ENCODE assay signal across 14 cellular contexts in genomic region chr16:65704866-65705265, GRCh38.
DNase-seq lines count a peak whose midpoint lies in the region; ATAC-seq, FAIRE-seq and TF ChIP-seq lines count a peak whose summit lies in the region.
"Had no signal": no experiment of that assay in that cellular context is flagged by ENCODE, and none has a peak within 500 bp of the region (broad histone marks: within the 10 kb centered on the region; RNA-seq: fewer than 3 reads in every experiment).

No MANE protein-coding gene starts in this region.

- H4K20me1 ChIP-seq in KMS-11 (ENCODE audit: insufficient read depth): no peaks in the 10 kb centered on the region
- H4K20me1 ChIP-seq in K562 (replicated peaks; ENCODE audit: control insufficient read depth, insufficient read depth, low read length): no peaks in the 10 kb centered on the region

- no peak for TF ChIP-seq POLR2A in K562 (conservative IDR thresholded peaks at IDR 0.05)
- no peak for TF ChIP-seq POLR2A in right lobe of liver (IDR thresholded peaks at IDR 0.05)

- ATAC-seq in K562 (peak; percentile 56; the same call in 1 of the 3 replicates), right lobe of liver (peak in 3 of 4 donors; percentile 33 to 40 (median 40)), GM19324 (IDR thresholded peaks at IDR 0.05; ENCODE audit: low FRiP score, unreplicated experiment) (no peak)
- ATAC-seq: right cardiac atrium had no signal

- no peaks in the 10 kb centered on the region for H3K27me3 ChIP-seq in KMS-11 (ENCODE audit: insufficient read depth, low read depth)
- no peaks in the 10 kb centered on the region for H3K27me3 ChIP-seq in K562 (ENCODE audit: control insufficient read depth in 2 of 2, insufficient read depth in 2 of 2, low read length in 2 of 2)
- H3K27me3 ChIP-seq in right lobe of liver: no peaks in the 10 kb centered on the region

- in situ Hi-C loops in K562 (cut with MboI): no loop called here

- H3K27ac ChIP-seq in KMS-11: no peak overlapping the region
- no peak overlapping the region for H3K27ac ChIP-seq in K562 (ENCODE audit: extremely low read depth, low read depth, low read length)
- no peak overlapping the region for H3K27ac ChIP-seq in right lobe of liver
- H3K27ac ChIP-seq: thoracic aorta had no signal

- no peaks in the 10 kb centered on the region for H3K9me3 ChIP-seq in K562 (replicated peaks; ENCODE audit: control insufficient read depth, insufficient read depth, low read depth, low read length)
- no peaks in the 10 kb centered on the region for H3K9me3 ChIP-seq in right lobe of liver
- H3K9me3 ChIP-seq: thoracic aorta had no signal

- peak; percentile 46 for FAIRE-seq in K562 (lab: Jason Lieb, UNC)

- CTCF ChIA-PET in K562 (lab: Yijun Ruan, JAX; ENCODE audit: low intra/inter-chr PET ratio): no interaction called here

- H2AFZ ChIP-seq in KMS-11 (ENCODE audit: low read depth) (no peak overlapping the region), K562 (ENCODE audit: low read depth, low read length) (no peak overlapping the region)

- POLR2A ChIA-PET in K562 (lab: Yijun Ruan, JAX): no interaction called here

- no peak overlapping the region for H3K9ac ChIP-seq in KMS-11
- H3K9ac ChIP-seq in K562 (ENCODE audit: insufficient read depth in 1 of 2, low read depth in 2 of 2, low read length in 2 of 2): no peak overlapping the region

- TF ChIP-seq CTCF in KMS-11 (conservative IDR thresholded peaks at IDR 0.05; ENCODE audit: low read depth, low read length) (0 out of 2 replicates have a peak, but pooled peaks have one; percentile 30), K562 (IDR thresholded peaks at IDR 0.05 in 2 of 3, conservative IDR thresholded peaks at IDR 0.05 in 1 of 3; ENCODE audit: insufficient read depth in 2 of 3, low read depth in 1 of 3, low read length in 3 of 3) (peak; percentile 12 to 38 (median 29); a peak in 2 of 6 replicates), right lobe of liver (IDR thresholded peaks at IDR 0.05) (peak; percentile 22 to 49 (median 34))

- DNase-seq in DMS 273 (lab: John Stamatoyannopoulos, UW; ENCODE audit: unreplicated experiment): peak; percentile 2
- no peak for DNase-seq in DMS 273 treated with DMSO at 0.1 percent for 48 hours (lab: John Stamatoyannopoulos, UW)
- DNase-seq in K562 (ENCODE audit: extremely low read depth in 1 of 4, low spot score in 3 of 4): peak in 1 of 4 experiments; percentile 8
- no peak for DNase-seq in right lobe of liver
- DNase-seq in NCI-H1105 (lab: John Stamatoyannopoulos, UW): no peak
- DNase-seq in activated CD4-positive, alpha-beta T cell treated with anti-CD3 and anti-CD28 coated beads for 48 hours: no peak
- DNase-seq: 8988T, hypothalamus, midbrain, NCI-H2107, right cardiac atrium had no signal

- H3K4me1 ChIP-seq in KMS-11 (ENCODE audit: low read depth, poor library complexity, severe bottlenecking): no peaks in the 10 kb centered on the region
- H3K4me1 ChIP-seq in K562 (replicated peaks in 1 of 2; ENCODE audit: control insufficient read depth in 2 of 2, insufficient read depth in 2 of 2, low read length in 2 of 2): no peaks in the 10 kb centered on the region
- no peaks in the 10 kb centered on the region for H3K4me1 ChIP-seq in right lobe of liver

- H3K4me3 ChIP-seq in KMS-11 (IDR thresholded peaks at IDR 0.05; ENCODE audit: insufficient read depth, low read depth, low read length) (no peak overlapping the region), K562 (no peak overlapping the region), right lobe of liver (no peak overlapping the region)
- H3K4me3 ChIP-seq: thoracic aorta had no signal

- no peaks in the 10 kb centered on the region for H3K9me1 ChIP-seq in K562 (ENCODE audit: control insufficient read depth, insufficient read depth, low read length)

- no peak for TF ChIP-seq EP300 in K562 (IDR thresholded peaks at IDR 0.05; ENCODE audit: low read length)

- H3K36me3 ChIP-seq in KMS-11 (ENCODE audit: insufficient read depth): no peaks in the 10 kb centered on the region
- no peaks in the 10 kb centered on the region for H3K36me3 ChIP-seq in K562 (ENCODE audit: control insufficient read depth, insufficient read depth, low read length)
- H3K36me3 ChIP-seq in right lobe of liver: no peaks in the 10 kb centered on the region
- H3K36me3 ChIP-seq: thoracic aorta had no signal

- no peak overlapping the region for H3K4me2 ChIP-seq in KMS-11
- no peak overlapping the region for H3K4me2 ChIP-seq in K562 (ENCODE audit: insufficient read depth, low read length)

- no peaks in the 10 kb centered on the region for H3K79me2 ChIP-seq in KMS-11 (ENCODE audit: insufficient read depth, low read depth)
- no peaks in the 10 kb centered on the region for H3K79me2 ChIP-seq in K562 (ENCODE audit: control insufficient read depth, insufficient read depth, low read length)

- TF ChIP-seq RAD21 in K562 (CRISPR knock-in tag; conservative IDR thresholded peaks at IDR 0.05 in 1 of 2, IDR thresholded peaks at IDR 0.05 in 1 of 2): peak in 1 of 2 experiments; percentile 44; a peak in 2 of 4 replicates

- BruUV-seq in K562 (replicated peaks; lab: Mats Ljungman, UMichigan): no TSS peak

- intact Hi-C loops in K562 (cut with micrococcal nuclease) (no loop called here), right lobe of liver (cut with DNase I) (no loop called here)

TF ChIP-seq in K562, 482 proteins besides CTCF, POLR2A, EP300 and RAD21:
- TF ChIP-seq XRCC4 (IDR thresholded peaks at IDR 0.05; ENCODE audit: extremely low read depth, insufficient read depth, insufficient read length) (no peak), E4F1 (CRISPR knock-in tag; IDR thresholded peaks at IDR 0.05; ENCODE audit: borderline replicate concordance) (no peak), PBX2 (CRISPR knock-in tag; IDR thresholded peaks at IDR 0.05; ENCODE audit: low read depth) (no peak), PBX2 (tag; conservative IDR thresholded peaks at IDR 0.05; ENCODE audit: low read depth) (no peak), ZC3H11A (IDR thresholded peaks at IDR 0.05; ENCODE audit: low read depth, low read length) (no peak), NR0B1 (IDR thresholded peaks at IDR 0.05; ENCODE audit: partially characterized antibody) (no peak), ZNF584 (CRISPR knock-in tag; IDR thresholded peaks at IDR 0.05; ENCODE audit: low read depth) (no peak), SMARCE1 (IDR thresholded peaks at IDR 0.05) (no peak), KAT8 (IDR thresholded peaks at IDR 0.05; ENCODE audit: low read depth) (no peak), ZNF197 (CRISPR knock-in tag; IDR thresholded peaks at IDR 0.05; ENCODE audit: low read depth) (no peak), MAFF (IDR thresholded peaks at IDR 0.05; ENCODE audit: low read length) (no peak)
TF ChIP-seq in K562: peak in this region for 0.
